ENCODE assay signal across 1 cellular context in the genomic region with DNA sequence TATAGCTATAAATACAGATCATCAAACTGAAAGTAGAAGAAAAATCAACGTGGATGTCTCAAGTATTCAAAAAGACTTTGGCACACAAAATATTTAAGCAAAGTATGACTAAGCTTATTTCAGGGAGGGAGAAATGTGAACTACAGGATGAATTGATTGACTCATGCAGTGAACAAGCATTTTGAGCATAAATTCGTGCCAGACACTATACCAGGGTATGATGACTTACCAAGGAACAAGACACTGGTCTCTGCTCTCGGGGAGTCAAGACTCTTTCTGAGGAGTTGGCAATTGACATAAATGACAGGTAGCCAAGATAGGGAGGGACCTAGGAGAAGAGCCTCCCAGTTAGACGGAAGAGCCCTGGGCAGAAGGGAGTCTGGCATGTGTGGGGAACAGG.
A peak's percentile ranks its signal among the peaks of the same experiment; 100 is the strongest.
TF ChIP-seq lines count a peak whose summit lies in the region.

No MANE protein-coding gene starts in this region.

TF ChIP-seq in K562, 482 proteins besides CTCF, POLR2A, EP300 and RAD21:
- TF ChIP-seq ZNF408 (CRISPR knock-in tag; IDR thresholded peaks at IDR 0.05; ENCODE audit: low read depth): no peak
- no peak for TF ChIP-seq HDGF (IDR thresholded peaks at IDR 0.05)
- no peak for TF ChIP-seq DPF2 (IDR thresholded peaks at IDR 0.05)
- no peak for TF ChIP-seq ZNF140 (CRISPR knock-in tag; IDR thresholded peaks at IDR 0.05)
- TF ChIP-seq CBX1 (IDR thresholded peaks at IDR 0.05; ENCODE audit: low read depth): no peak
- TF ChIP-seq MAFG (tag; conservative IDR thresholded peaks at IDR 0.05): peak; percentile 43
